Comparison of ENCODE assay signal across 8 cellular contexts in genomic region chr2:75559633-75560021, GRCh38. TPM values are rescaled to one million over a fixed set of nuclear protein-coding genes. Genes with fewer than 3 reads are reported as not detected.
DNase-seq lines count a peak whose midpoint lies in the region; ATAC-seq and TF ChIP-seq lines count a peak whose summit lies in the region.

No MANE protein-coding gene starts in this region.

- H3K27ac Mint-ChIP-seq in CD8-positive, alpha-beta T cell: no peak overlapping the region

- H4K91ac ChIP-seq in neuronal stem cell (ENCODE audit: low read depth, low read length, poor library complexity): no peak overlapping the region

- no peak for ATAC-seq in CD8-positive, alpha-beta T cell
- ATAC-seq in GM19463 (IDR thresholded peaks at IDR 0.05; ENCODE audit: unreplicated experiment): no peak

- peak overlapping the region; percentile 79 for H3K4me3 Mint-ChIP-seq in CD8-positive, alpha-beta T cell

- no peak overlapping the region for H3K27ac ChIP-seq in CD8-positive, alpha-beta T cell (ENCODE audit: low read depth, low read length)
- H3K27ac ChIP-seq in neuronal stem cell (replicated peaks; ENCODE audit: low read length): no peak overlapping the region

- H3K9ac ChIP-seq in NT2/D1 (ENCODE audit: insufficient read length, low read depth) (no peak overlapping the region), neuronal stem cell (ENCODE audit: low read depth, low read length, poor library complexity) (no peak overlapping the region)

- H3K4ac ChIP-seq in neuronal stem cell (ENCODE audit: low read length): no peak overlapping the region

- peak overlapping the region; percentile 82 for H3K4me2 ChIP-seq in neuronal stem cell (ENCODE audit: insufficient read depth, low read length, poor library complexity, severe bottlenecking)

- no CpG with 5 or more reads among the region's 9 CpGs for WGBS in neuronal stem cell (ENCODE audit: extremely low coverage in 2 of 2, insufficient read length in 2 of 2, insufficient replicate concordance in 1 of 2), 2 donors

- no peak overlapping the region for H2BK12ac ChIP-seq in neuronal stem cell (ENCODE audit: low read length)

- intact Hi-C loops in CD8-positive, alpha-beta T cell (cut with DNase I, micrococcal nuclease): no loop called here

- no peak for TF ChIP-seq CTCF in CD8-positive, alpha-beta T cell (IDR thresholded peaks at IDR 0.05)
- no peak for TF ChIP-seq CTCF in epithelial cell of esophagus (IDR thresholded peaks at IDR 0.05; ENCODE audit: insufficient read depth, low read depth, low read length, missing control alignments)

- peak overlapping the region; percentile 35 for H3K4me3 ChIP-seq in CD8-positive, alpha-beta T cell (ENCODE audit: low read depth, low read length)
- H3K4me3 ChIP-seq in NT2/D1 (ENCODE audit: insufficient read length, low read depth) (peak overlapping the region; percentile 54), epithelial cell of esophagus (ENCODE audit: low read length) (peak overlapping the region; percentile 60), neuronal stem cell (ENCODE audit: low read length in 2 of 2) (peak overlapping the region; percentile 62 to 91)

- no peak overlapping the region for H2BK15ac ChIP-seq in neuronal stem cell (ENCODE audit: low read length)

- no peaks in the 10 kb centered on the region for H3K9me3 Mint-ChIP-seq in CD8-positive, alpha-beta T cell

- H3K27me3 Mint-ChIP-seq in CD8-positive, alpha-beta T cell (ENCODE audit: low read depth): peaks cover 39% of the 10 kb centered on the region

- CTCF ChIA-PET in CD8-positive, alpha-beta T cell (lab: Charles Lee): no interaction called here

- H4K8ac ChIP-seq in neuronal stem cell (ENCODE audit: low read depth, low read length): no peak overlapping the region

- POLR2A ChIA-PET in CD8-positive, alpha-beta T cell (lab: Charles Lee): no interaction called here

- no peaks in the 10 kb centered on the region for H3K9me3 ChIP-seq in CD8-positive, alpha-beta T cell (ENCODE audit: low read length)
- H3K9me3 ChIP-seq in NT2/D1 (ENCODE audit: insufficient read depth, low read length) (no peaks in the 10 kb centered on the region), neuronal stem cell (replicated peaks in 1 of 2; ENCODE audit: control insufficient read depth in 2 of 2, insufficient read depth in 1 of 2, low read depth in 1 of 2, low read length in 2 of 2) (no peaks in the 10 kb centered on the region)

- no peaks in the 10 kb centered on the region for H3K36me3 Mint-ChIP-seq in CD8-positive, alpha-beta T cell

- no peak overlapping the region for H2AK5ac ChIP-seq in neuronal stem cell (ENCODE audit: low read depth, low read length)

- peaks cover 4% of the 10 kb centered on the region for H3K4me1 ChIP-seq in CD8-positive, alpha-beta T cell (ENCODE audit: insufficient read depth, low read length)
- H3K4me1 ChIP-seq in NT2/D1 (ENCODE audit: insufficient read depth, insufficient read length) (peaks cover 5% of the 10 kb centered on the region), neuronal stem cell (ENCODE audit: control insufficient read depth in 2 of 2, insufficient read depth in 1 of 2, low read depth in 1 of 2, low read length in 2 of 2) (peaks cover 5 to 8% of the 10 kb centered on the region in 2 donors)

- H3K23ac ChIP-seq in neuronal stem cell (ENCODE audit: low read depth, low read length, poor library complexity): no peak overlapping the region

- H3K36me3 ChIP-seq in CD8-positive, alpha-beta T cell (ENCODE audit: insufficient read depth, low read length): no peaks in the 10 kb centered on the region
- H3K36me3 ChIP-seq in NT2/D1 (ENCODE audit: insufficient read depth, insufficient read length, low read length): no peaks in the 10 kb centered on the region
- H3K36me3 ChIP-seq in neuronal stem cell (replicated peaks in 1 of 2; ENCODE audit: control insufficient read depth in 2 of 2, insufficient read depth in 2 of 2, low read length in 2 of 2): no peaks in the 10 kb centered on the region

- H2BK120ac ChIP-seq in neuronal stem cell (ENCODE audit: low read depth, low read length): no peak overlapping the region

- no peak for DNase-seq in CD8-positive, alpha-beta T cell
- DNase-seq in NT2/D1 (ENCODE audit: low read depth, low spot score): no peak
- no peak for DNase-seq in epithelial cell of esophagus (ENCODE audit: low read depth)
- no peak for DNase-seq in neuronal stem cell (ENCODE audit: low spot score)
- DNase-seq in activated effector memory CD4-positive, alpha-beta T cell treated with Interleukin-2 at 50 U/mL for 16 hours: no peak
- no peak for DNase-seq in NCI-H2029 (lab: John Stamatoyannopoulos, UW)
- no peak for DNase-seq in NCI-H1930 (lab: John Stamatoyannopoulos, UW)

- no peak overlapping the region for H2BK5ac ChIP-seq in neuronal stem cell (ENCODE audit: low read length)

- H3K79me1 ChIP-seq in neuronal stem cell (ENCODE audit: low read depth, low read length): no peaks in the 10 kb centered on the region

- H2AFZ ChIP-seq in neuronal stem cell (ENCODE audit: low read length): peak overlapping the region; percentile 94

- H3K4me1 Mint-ChIP-seq in CD8-positive, alpha-beta T cell (ENCODE audit: low read depth): peaks cover 13% of the 10 kb centered on the region

- no peak overlapping the region for H3K14ac ChIP-seq in neuronal stem cell (ENCODE audit: low read length)

- H3K27me3 ChIP-seq in CD8-positive, alpha-beta T cell (ENCODE audit: insufficient read depth, low read length): peaks cover 5% of the 10 kb centered on the region
- H3K27me3 ChIP-seq in NT2/D1 (ENCODE audit: insufficient read depth, insufficient read length) (peaks cover 17% of the 10 kb centered on the region), neuronal stem cell (ENCODE audit: control insufficient read depth in 3 of 3, insufficient read depth in 3 of 3, low read depth in 1 of 3, low read length in 3 of 3) (peaks cover 0 to 8% (median 0%) of the 10 kb centered on the region in 3 experiments)

- H3K18ac ChIP-seq in neuronal stem cell (ENCODE audit: low read length): peak overlapping the region; percentile 85

RNA-seq across cellular contexts. Expression of gene EVA1A, which starts 1.1 kb away (rescaled TPM):
- total RNA-seq in CD8-positive, alpha-beta T cell: not detected
- 1.7 TPM for polyA plus RNA-seq in neuronal stem cell (2013, experiment 1 of 2)
- 1.6 TPM for polyA plus RNA-seq in neuronal stem cell (2013, experiment 2 of 2)
